Comparison of ENCODE assay signal across 8 cellular contexts in genomic region chr15:52569244-52569585, GRCh38. TPM values are rescaled to one million over a fixed set of nuclear protein-coding genes. Genes with fewer than 3 reads are reported as not detected.
A peak's percentile ranks its signal among the peaks of the same experiment; 100 is the strongest.
DNase-seq lines count a peak whose midpoint lies in the region; ATAC-seq and TF ChIP-seq lines count a peak whose summit lies in the region.

No MANE protein-coding gene starts in this region.

- H3K27ac ChIP-seq in RWPE2 (ENCODE audit: poor library complexity, severe bottlenecking), result peak overlapping the region; percentile 75
- peak overlapping the region; percentile 93 for H3K27ac ChIP-seq in fibroblast of lung (ENCODE audit: insufficient read depth, low read length)

- H3K27me3 ChIP-seq in RWPE2 (ENCODE audit: insufficient read depth, poor library complexity, severe bottlenecking) (no peaks in the 10 kb centered on the region), fibroblast of lung (ENCODE audit: control insufficient read depth, insufficient read depth, low read length) (no peaks in the 10 kb centered on the region)

- peak overlapping the region; percentile 67 for H2AFZ ChIP-seq in fibroblast of lung (ENCODE audit: low read length)

- no peaks in the 10 kb centered on the region for H4K20me1 ChIP-seq in fibroblast of lung (ENCODE audit: control insufficient read depth, extremely low read depth, insufficient read depth, low read length)

- no peak for DNase-seq in RWPE2 (ENCODE audit: low spot score)
- DNase-seq in fibroblast of lung (ENCODE audit: low read depth in 2 of 2), result no peak
- no peak for DNase-seq in sciatic nerve (ENCODE audit: low spot score)
- DNase-seq in HUDEP-2 (lab: John Stamatoyannopoulos, UW; ENCODE audit: unreplicated experiment in 76 of 76), result no peak
- DNase-seq in NCI-H1694 (lab: John Stamatoyannopoulos, UW), result no peak

- H3K36me3 ChIP-seq in RWPE2 (ENCODE audit: low read depth) (peaks cover 30% of the 10 kb centered on the region), fibroblast of lung (ENCODE audit: control insufficient read depth, insufficient read depth, low read length) (no peaks in the 10 kb centered on the region)

- H3K9me3 ChIP-seq in RWPE2 (ENCODE audit: severe bottlenecking), result no peaks in the 10 kb centered on the region
- no peaks in the 10 kb centered on the region for H3K9me3 ChIP-seq in fibroblast of lung (ENCODE audit: control insufficient read depth, insufficient read depth, low read depth, low read length)

- peaks cover 43% of the 10 kb centered on the region for H3K79me2 ChIP-seq in fibroblast of lung (ENCODE audit: control insufficient read depth, insufficient read depth, low read length)

- ATAC-seq in RWPE2 (ENCODE audit: low read depth), result no peak
- ATAC-seq in sciatic nerve, result peak; percentile 49
- ATAC-seq in GM18909 (IDR thresholded peaks at IDR 0.05; ENCODE audit: poor library complexity, unreplicated experiment), result no peak
- ATAC-seq in GM21526 (IDR thresholded peaks at IDR 0.05; ENCODE audit: low FRiP score, unreplicated experiment), result no peak

- peak overlapping the region; percentile 96 for H3K9ac ChIP-seq in fibroblast of lung (ENCODE audit: insufficient read depth, low read length)

- peaks cover 23% of the 10 kb centered on the region for H3K4me1 ChIP-seq in RWPE2 (ENCODE audit: insufficient read depth, poor library complexity, severe bottlenecking)
- H3K4me1 ChIP-seq in fibroblast of lung (ENCODE audit: control insufficient read depth, extremely low read depth, insufficient read depth, low read length), result no peaks in the 10 kb centered on the region

- H3K4me2 ChIP-seq in fibroblast of lung (ENCODE audit: extremely low read depth, insufficient read depth, low read length), result no peak overlapping the region

- intact Hi-C loops in sciatic nerve (cut with DNase I), result no loop called here

- TF ChIP-seq CTCF in GM12875 (IDR thresholded peaks at IDR 0.05; ENCODE audit: borderline replicate concordance, insufficient read depth, low read depth, low read length) (no peak), RWPE2 (IDR thresholded peaks at IDR 0.05; ENCODE audit: poor library complexity, severe bottlenecking) (no peak), fibroblast of lung (conservative IDR thresholded peaks at IDR 0.05 in 1 of 2, IDR thresholded peaks at IDR 0.05 in 1 of 2; ENCODE audit: low read depth in 1 of 2, low read length in 2 of 2) (no peak)

- peak overlapping the region; percentile 78 for H3K4me3 ChIP-seq in GM12875 (ENCODE audit: low read depth, low read length)
- H3K4me3 ChIP-seq in RWPE2 (ENCODE audit: severe bottlenecking), result peak overlapping the region; percentile 80
- peak overlapping the region; percentile 70 to 96 (median 86) for H3K4me3 ChIP-seq in fibroblast of lung (replicated peaks in 1 of 4; ENCODE audit: control extremely low read depth in 1 of 4, insufficient read depth in 1 of 4, low read depth in 3 of 4, low read length in 4 of 4)

RNA-seq across cellular contexts. Expression of gene ARPP19, which starts 0.4 kb away (rescaled TPM):
- total RNA-seq in fibroblast of lung (63.4 and 65.9 TPM in 2 replicates), sciatic nerve (191 TPM)
- 97.0 and 97.8 TPM in 2 replicates for polyA plus RNA-seq in fibroblast of lung
- 53.2 and 53.6 TPM in 2 replicates for polyA plus RNA-seq in fibroblast of lung (2012)
- polyA minus RNA-seq in fibroblast of lung (ENCODE audit: low replicate concordance), result 19.6 and 25.3 TPM in 2 replicates

RNA-seq across cellular contexts. Expression of gene MYO5A, which starts 40.5 kb away (rescaled TPM):
- total RNA-seq in fibroblast of lung (24.4 and 41.9 TPM in 2 replicates), sciatic nerve (30.2 TPM)
- polyA plus RNA-seq in fibroblast of lung, result 32.9 and 55.8 TPM in 2 replicates
- polyA plus RNA-seq in fibroblast of lung (2012), result 19.9 and 28.2 TPM in 2 replicates
- polyA minus RNA-seq in fibroblast of lung (ENCODE audit: low replicate concordance), result 54.7 and 60.9 TPM in 2 replicates
